ENCODE assay signal across 12 cellular contexts in the genomic region with DNA sequence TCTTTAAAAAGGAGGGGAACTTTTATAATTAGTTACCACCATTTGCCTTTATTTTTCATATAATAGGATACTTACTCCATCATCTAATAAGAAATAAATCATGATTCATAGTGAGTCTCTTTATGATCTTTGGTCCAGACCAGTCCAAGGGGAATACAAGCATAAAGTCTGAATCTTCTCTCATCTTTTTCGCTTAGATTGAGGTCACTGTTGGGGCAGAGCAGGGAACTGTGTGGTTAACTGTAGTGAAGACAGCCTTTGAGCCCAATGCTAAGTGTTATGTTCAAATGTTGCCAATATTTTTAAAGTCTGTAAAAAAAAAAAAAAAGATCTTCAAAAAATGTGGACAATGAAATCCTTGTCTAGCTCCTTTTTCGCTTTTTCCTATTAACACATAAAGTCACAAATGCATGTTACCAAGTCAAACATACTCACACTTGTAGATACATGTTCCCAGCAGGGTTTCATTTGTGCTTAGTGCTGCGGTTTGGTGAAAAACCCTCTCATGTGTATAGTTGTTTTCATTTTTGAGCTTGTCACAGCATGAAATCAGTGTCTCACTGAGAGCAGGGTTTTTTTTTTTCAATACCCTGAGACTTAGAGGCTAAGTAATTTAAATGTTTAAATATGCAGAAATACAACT.
DNase-seq lines count a peak whose midpoint lies in the region; ATAC-seq and TF ChIP-seq lines count a peak whose summit lies in the region.
"Had no signal": no experiment of that assay in that cellular context is flagged by ENCODE, and none has a peak within 500 bp of the region (broad histone marks: within the 10 kb centered on the region; RNA-seq: fewer than 3 reads in every experiment).

No MANE protein-coding gene starts in this region.

- H3K4me1 Mint-ChIP-seq in stimulated activated memory B cell treated with anti-CD40 and anti-IgM and Interleukin-4, amounts not matched to agents 10 μg/mL and 1 μg/mL and 100 μg/mL, for 72 hours: no peaks in the 10 kb centered on the region
- peaks cover 16% of the 10 kb centered on the region for H3K4me1 Mint-ChIP-seq in chondrocyte (ENCODE audit: low read depth)
- H3K4me1 Mint-ChIP-seq: CD8-positive, alpha-beta memory T cell had no signal

- DNase-seq in GM13977 (ENCODE audit: low spot score): peak; percentile 7
- peak; percentile 8 for DNase-seq in RWPE1 (ENCODE audit: low spot score)
- peak; percentile 6 for DNase-seq in iPS-NIHi11 (ENCODE audit: low spot score)
- no peak for DNase-seq in chondrocyte (ENCODE audit: low spot score)
- no peak for DNase-seq in stimulated activated naive CD4-positive, alpha-beta T cell (lab: John Stamatoyannopoulos, UW)
- DNase-seq in SK-N-DZ (ENCODE audit: low spot score): no peak
- DNase-seq: CD8-positive, alpha-beta memory T cell; colonic mucosa; NCI-H1436 had no signal

- no peak overlapping the region for H3K4me3 Mint-ChIP-seq in stimulated activated memory B cell treated with anti-CD40 and anti-IgM and Interleukin-4, amounts not matched to agents 10 μg/mL and 1 μg/mL and 100 μg/mL, for 72 hours
- H3K4me3 Mint-ChIP-seq in chondrocyte (ENCODE audit: unreplicated experiment): no peak overlapping the region
- H3K4me3 Mint-ChIP-seq: CD8-positive, alpha-beta memory T cell had no signal

- no peaks in the 10 kb centered on the region for H3K9me3 Mint-ChIP-seq in stimulated activated memory B cell treated with anti-CD40 and anti-IgM and Interleukin-4, amounts not matched to agents 10 μg/mL and 1 μg/mL and 100 μg/mL, for 72 hours
- no peaks in the 10 kb centered on the region for H3K9me3 Mint-ChIP-seq in chondrocyte (ENCODE audit: low read depth)

- CTCF ChIA-PET in RWPE1 (lab: Yijun Ruan, JAX): no interaction called here

- H3K27me3 Mint-ChIP-seq in stimulated activated memory B cell treated with anti-CD40 and anti-IgM and Interleukin-4, amounts not matched to agents 10 μg/mL and 1 μg/mL and 100 μg/mL, for 72 hours: no peaks in the 10 kb centered on the region
- peaks cover 7% of the 10 kb centered on the region for H3K27me3 Mint-ChIP-seq in chondrocyte (ENCODE audit: low read depth)
- H3K27me3 Mint-ChIP-seq: CD8-positive, alpha-beta memory T cell; progenitor cell of endocrine pancreas had no signal

- ATAC-seq in HG02852 (IDR thresholded peaks at IDR 0.05; ENCODE audit: unreplicated experiment): peak; percentile 79
- no peak for ATAC-seq in stimulated activated memory B cell treated with anti-CD40 and anti-IgM and Interleukin-4, amounts not matched to agents 10 μg/mL and 1 μg/mL and 100 μg/mL, for 72 hours

- TF ChIP-seq CTCF in GM13977 (IDR thresholded peaks at IDR 0.05; ENCODE audit: extremely low read depth, insufficient read depth, missing control alignments) (no peak), RWPE1 (conservative IDR thresholded peaks at IDR 0.05; ENCODE audit: low read depth) (no peak), chondrocyte (IDR thresholded peaks at IDR 0.05) (no peak)

- no peak overlapping the region for H3K27ac ChIP-seq in RWPE1
- H3K27ac ChIP-seq: colonic mucosa had no signal

- POLR2A ChIA-PET in RWPE1 (lab: Yijun Ruan, JAX; ENCODE audit: low non-redundant PET): no interaction called here

- in situ Hi-C loops in GM13977 (cut with MboI; ENCODE audit: low pct_unique_long_range_greater_than_20kb, low sequenced_read_pairs, unreplicated experiment): no loop called here

- H3K27ac Mint-ChIP-seq in stimulated activated memory B cell treated with anti-CD40 and anti-IgM and Interleukin-4, amounts not matched to agents 10 μg/mL and 1 μg/mL and 100 μg/mL, for 72 hours: no peak overlapping the region
- no peak overlapping the region for H3K27ac Mint-ChIP-seq in chondrocyte (ENCODE audit: unreplicated experiment)
- H3K27ac Mint-ChIP-seq: CD8-positive, alpha-beta memory T cell; progenitor cell of endocrine pancreas had no signal

- H3K36me3 Mint-ChIP-seq in stimulated activated memory B cell treated with anti-CD40 and anti-IgM and Interleukin-4, amounts not matched to agents 10 μg/mL and 1 μg/mL and 100 μg/mL, for 72 hours: no peaks in the 10 kb centered on the region
- no peaks in the 10 kb centered on the region for H3K36me3 Mint-ChIP-seq in chondrocyte (ENCODE audit: low read depth)
- H3K36me3 Mint-ChIP-seq: CD8-positive, alpha-beta memory T cell had no signal

Comparison
In these comparisons a context has a peak if more than half of its experiments do, and no peak if none do; other contexts are left out.
1. DNase-seq: peak in GM13977 (single experiment), RWPE1 (single experiment) and iPS-NIHi11 (single experiment); none in chondrocyte (single experiment), stimulated activated naive CD4-positive, alpha-beta T cell (0 of 6) and SK-N-DZ (single experiment).